ENCODE assay signal across 12 cellular contexts in genomic region chr3:48765376-48765775, GRCh38. TPM values are rescaled to one million over a fixed set of nuclear protein-coding genes. Genes with fewer than 3 reads are reported as not detected.
DNase-seq lines count a peak whose midpoint lies in the region; ATAC-seq and TF ChIP-seq lines count a peak whose summit lies in the region.
"Had no signal": no experiment of that assay in that cellular context is flagged by ENCODE, and none has a peak within 500 bp of the region (broad histone marks: within the 10 kb centered on the region; RNA-seq: fewer than 3 reads in every experiment).

No MANE protein-coding gene starts in this region.

- ATAC-seq in activated CD8-positive, alpha-beta T cell treated with anti-CD3 and anti-CD28 coated beads for 36 hours: peak; percentile 45
- ATAC-seq in activated CD8-positive, alpha-beta T cell treated with anti-CD3 and anti-CD28 coated beads, Interleukin-2, amount 10 ng/mL, durations not matched to agents 7 days and 5 days: no peak
- ATAC-seq in GM18873 (IDR thresholded peaks at IDR 0.05; ENCODE audit: low FRiP score, unreplicated experiment): no peak

- no peak overlapping the region for H2AFZ ChIP-seq in PC-9

- H4K20me1 ChIP-seq in PC-9 (ENCODE audit: insufficient read depth): no peaks in the 10 kb centered on the region; the same call in 1 of the 2 replicates

- no TSS peak for BruUV-seq in PC-9 (replicated peaks; lab: Mats Ljungman, UMichigan)

- H3K4me3 ChIP-seq in PC-9: no peak overlapping the region
- H3K4me3 ChIP-seq in esophagus squamous epithelium: no peak overlapping the region
- no peak overlapping the region for H3K4me3 ChIP-seq in suprapubic skin

- H3K27me3 Mint-ChIP-seq in activated CD8-positive, alpha-beta T cell treated with anti-CD3 and anti-CD28 coated beads for 36 hours: no peaks in the 10 kb centered on the region
- no peaks in the 10 kb centered on the region for H3K27me3 Mint-ChIP-seq in activated CD8-positive, alpha-beta T cell treated with anti-CD3 and anti-CD28 coated beads, Interleukin-2, amount 10 ng/mL, durations not matched to agents 7 days and 5 days (ENCODE audit: low read depth)
- H3K27me3 Mint-ChIP-seq: naive thymus-derived CD8-positive, alpha-beta T cell had no signal

- intact Hi-C loops in activated CD8-positive, alpha-beta T cell treated with anti-CD3 and anti-CD28 coated beads for 36 hours (cut with micrococcal nuclease): no loop called here
- intact Hi-C loops in PC-9 (cut with micrococcal nuclease; ENCODE audit: unreplicated experiment) (no loop called here), esophagus squamous epithelium (cut with DNase I) (no loop called here)

- H3K4me1 ChIP-seq in PC-9 (replicated peaks; ENCODE audit: insufficient read depth) (no peaks in the 10 kb centered on the region), esophagus squamous epithelium (no peaks in the 10 kb centered on the region), suprapubic skin (no peaks in the 10 kb centered on the region)

- H3K27ac ChIP-seq in PC-9: no peak overlapping the region
- H3K27ac ChIP-seq in esophagus squamous epithelium: no peak overlapping the region
- no peak overlapping the region for H3K27ac ChIP-seq in suprapubic skin

- CTCF ChIA-PET in activated CD8-positive, alpha-beta T cell treated with anti-CD3 and anti-CD28 coated beads for 36 hours (lab: Charles Lee): interaction anchor here (0.8 to 1.3 kb wide), 6 partner anchors 11 to 365 kb away, joined by 3 to 5 read pairs (median 3); no protein-coding TSS in a partner anchor
- CTCF ChIA-PET in activated CD8-positive, alpha-beta T cell treated with anti-CD3 and anti-CD28 coated beads, Interleukin-2, amount 10 ng/mL, durations not matched to agents 7 days and 5 days (lab: Charles Lee): interaction anchor here (0.6 to 2.6 kb wide), 9 partner anchors 11 to 168 kb away, joined by 3 to 10 read pairs (median 3); partner anchors contain the start of gene NCKIPSD
- CTCF ChIA-PET in PC-9 (lab: Charles Lee): interaction anchor here (0.6 to 1.0 kb wide), 5 partner anchors 23 to 105 kb away, joined by 3 to 9 read pairs (median 3); no protein-coding TSS in a partner anchor

- no peaks in the 10 kb centered on the region for H3K9me3 Mint-ChIP-seq in activated CD8-positive, alpha-beta T cell treated with anti-CD3 and anti-CD28 coated beads for 36 hours
- no peaks in the 10 kb centered on the region for H3K9me3 Mint-ChIP-seq in activated CD8-positive, alpha-beta T cell treated with anti-CD3 and anti-CD28 coated beads, Interleukin-2, amount 10 ng/mL, durations not matched to agents 7 days and 5 days (ENCODE audit: insufficient read depth)
- H3K9me3 Mint-ChIP-seq: naive thymus-derived CD8-positive, alpha-beta T cell had no signal

- H3K36me3 ChIP-seq in PC-9 (ENCODE audit: low read depth) (no peaks in the 10 kb centered on the region), esophagus squamous epithelium (peaks cover 6 to 95% (median 8%) of the 10 kb centered on the region in 3 donors), suprapubic skin (peaks cover 52% of the 10 kb centered on the region)

- TF ChIP-seq POLR2A in esophagus squamous epithelium (IDR thresholded peaks at IDR 0.05) (no peak), suprapubic skin (IDR thresholded peaks at IDR 0.05) (no peak)

- no peaks in the 10 kb centered on the region for H3K9me2 ChIP-seq in PC-9 (ENCODE audit: insufficient read depth)

- no peaks in the 10 kb centered on the region for H3K4me1 Mint-ChIP-seq in activated CD8-positive, alpha-beta T cell treated with anti-CD3 and anti-CD28 coated beads for 36 hours (ENCODE audit: low read depth)
- no peaks in the 10 kb centered on the region for H3K4me1 Mint-ChIP-seq in activated CD8-positive, alpha-beta T cell treated with anti-CD3 and anti-CD28 coated beads, Interleukin-2, amount 10 ng/mL, durations not matched to agents 7 days and 5 days (ENCODE audit: low read depth)

- 36 to 43% methylated on average over 1 of the region's 1 CpG for WGBS in esophagus squamous epithelium, 2 donors
- 33% methylated on average over 1 of the region's 1 CpG for WGBS in suprapubic skin

- H3K4me2 ChIP-seq in PC-9: no peak overlapping the region

- no peaks in the 10 kb centered on the region for H3K9me3 ChIP-seq in PC-9 (ENCODE audit: insufficient read depth, low read depth)
- H3K9me3 ChIP-seq in esophagus squamous epithelium: no peaks in the 10 kb centered on the region
- no peaks in the 10 kb centered on the region for H3K9me3 ChIP-seq in suprapubic skin

- H3K36me3 Mint-ChIP-seq in activated CD8-positive, alpha-beta T cell treated with anti-CD3 and anti-CD28 coated beads for 36 hours (ENCODE audit: low read depth): peaks cover 7% of the 10 kb centered on the region
- H3K36me3 Mint-ChIP-seq in activated CD8-positive, alpha-beta T cell treated with anti-CD3 and anti-CD28 coated beads, Interleukin-2, amount 10 ng/mL, durations not matched to agents 7 days and 5 days (ENCODE audit: low read depth): peaks cover 11% of the 10 kb centered on the region

- no peak for TF ChIP-seq CTCF in activated CD8-positive, alpha-beta T cell treated with anti-CD3 and anti-CD28 coated beads for 36 hours (IDR thresholded peaks at IDR 0.05)
- TF ChIP-seq CTCF in PC-9 (conservative IDR thresholded peaks at IDR 0.05) (peak; percentile 53), esophagus squamous epithelium (IDR thresholded peaks at IDR 0.05) (peak in 4 of 6 experiments; percentile 26 to 56 (median 34)), suprapubic skin (IDR thresholded peaks at IDR 0.05) (peak; percentile 19 to 27)

- H3K4me3 Mint-ChIP-seq in activated CD8-positive, alpha-beta T cell treated with anti-CD3 and anti-CD28 coated beads for 36 hours: no peak overlapping the region
- H3K4me3 Mint-ChIP-seq in activated CD8-positive, alpha-beta T cell treated with anti-CD3 and anti-CD28 coated beads, Interleukin-2, amount 10 ng/mL, durations not matched to agents 7 days and 5 days: no peak overlapping the region
- H3K4me3 Mint-ChIP-seq: naive thymus-derived CD8-positive, alpha-beta T cell had no signal

- DNase-seq in activated CD8-positive, alpha-beta T cell treated with anti-CD3 and anti-CD28 coated beads for 36 hours: no peak
- no peak for DNase-seq in activated CD8-positive, alpha-beta T cell treated with anti-CD3 and anti-CD28 coated beads, Interleukin-2, amount 10 ng/mL, durations not matched to agents 7 days and 5 days
- DNase-seq in PC-9: no peak
- no peak for DNase-seq in esophagus squamous epithelium (lab: John Stamatoyannopoulos, UW)
- DNase-seq in suprapubic skin (ENCODE audit: low spot score in 2 of 2): no peak
- DNase-seq in activated T-cell treated with anti-CD3 and anti-CD28 coated beads for 4 hours: no peak
- no peak for DNase-seq in SK-N-DZ (ENCODE audit: low spot score)
- DNase-seq: activated gamma-delta T cell, C1 segment of cervical spinal cord, foreskin melanocyte had no signal

- POLR2A ChIA-PET in activated CD8-positive, alpha-beta T cell treated with anti-CD3 and anti-CD28 coated beads for 36 hours (lab: Charles Lee): interaction anchor here (0.7 kb wide), 1 partner anchor 34 kb away, joined by 3 read pairs; no protein-coding TSS in a partner anchor
- POLR2A ChIA-PET in activated CD8-positive, alpha-beta T cell treated with anti-CD3 and anti-CD28 coated beads, Interleukin-2, amount 10 ng/mL, durations not matched to agents 7 days and 5 days (lab: Charles Lee): no interaction called here
- POLR2A ChIA-PET in PC-9 (lab: Charles Lee; ENCODE audit: unreplicated experiment): interaction anchor here (0.6 kb wide), 1 partner anchor 664 kb away, joined by 4 read pairs; the partner anchor contains the start of gene NICN1

- no peak overlapping the region for H3K27ac Mint-ChIP-seq in activated CD8-positive, alpha-beta T cell treated with anti-CD3 and anti-CD28 coated beads for 36 hours
- H3K27ac Mint-ChIP-seq in activated CD8-positive, alpha-beta T cell treated with anti-CD3 and anti-CD28 coated beads, Interleukin-2, amount 10 ng/mL, durations not matched to agents 7 days and 5 days: no peak overlapping the region

- H3K27me3 ChIP-seq in PC-9 (ENCODE audit: insufficient read depth, low read depth) (no peaks in the 10 kb centered on the region), esophagus squamous epithelium (no peaks in the 10 kb centered on the region), suprapubic skin (no peaks in the 10 kb centered on the region)

- H3F3A ChIP-seq in PC-9 (ENCODE audit: insufficient read depth, low read depth): no peaks in the 10 kb centered on the region; the same call in 1 of the 2 replicates

- H3K79me2 ChIP-seq in PC-9 (ENCODE audit: low read depth): no peaks in the 10 kb centered on the region

- TF ChIP-seq EP300 in suprapubic skin (IDR thresholded peaks at IDR 0.05): no peak

RNA-seq across cellular contexts. Expression of gene IP6K2, which starts 48.4 kb away (rescaled TPM):
- 10 to 100 TPM; 47.7 to 48.0 TPM for total RNA-seq in activated CD8-positive, alpha-beta T cell treated with anti-CD3 and anti-CD28 coated beads for 36 hours
- 10 to 100 TPM; 49.6 to 50.4 TPM for total RNA-seq in activated CD8-positive, alpha-beta T cell treated with anti-CD3 and anti-CD28 coated beads, Interleukin-2, amount 10 ng/mL, durations not matched to agents 7 days and 5 days
- total RNA-seq in PC-9 (2021) (123 and 144 TPM in 2 replicates), esophagus squamous epithelium (10 to 100 TPM; 52.1 to 94.6 (median 67.9) TPM), suprapubic skin (100 to 1,000 TPM; 169 to 269 (median 246) TPM)
- 101 and 123 TPM in 2 replicates for polyA plus RNA-seq in SK-N-DZ (2014; cell fraction: cytosol; rRNA removed)
- polyA plus RNA-seq in SK-N-DZ (2014; cell fraction: nucleus; rRNA removed): 249 and 251 TPM in 2 replicates
